21 cellular contexts compared by ENCODE assay signal in the genomic region with DNA sequence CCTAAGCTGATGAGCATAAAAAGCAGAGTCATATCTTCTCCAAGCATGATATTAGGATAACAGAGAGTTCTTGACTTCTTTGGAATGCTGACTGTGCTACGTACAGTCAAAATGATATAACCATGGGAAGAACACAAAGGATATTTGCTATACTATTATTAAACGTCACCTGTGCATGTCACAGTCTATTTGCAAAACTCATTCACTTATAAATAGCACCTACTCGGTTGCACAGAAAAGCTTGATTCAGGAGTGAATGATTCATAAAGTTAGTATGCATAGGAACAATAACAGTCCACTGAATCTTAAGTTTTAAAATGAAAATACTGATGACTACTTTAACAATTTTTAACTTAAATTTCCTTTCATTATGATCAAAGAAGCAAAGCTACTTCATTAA.
DNase-seq lines count a peak whose midpoint lies in the region; ATAC-seq, FAIRE-seq and TF ChIP-seq lines count a peak whose summit lies in the region.
"Had no signal": no experiment of that assay in that cellular context is flagged by ENCODE, and none has a peak within 500 bp of the region (broad histone marks: within the 10 kb centered on the region; RNA-seq: fewer than 3 reads in every experiment).

No MANE protein-coding gene starts in this region.

- no peak for ATAC-seq in IMR-90 (ENCODE audit: low read depth)
- ATAC-seq: GM23338, Panc1, T-helper 17 cell had no signal

- CTCF ChIA-PET in IMR-90 (lab: Yijun Ruan, JAX), result no interaction called here

- H3K23ac ChIP-seq in IMR-90 (ENCODE audit: low read depth, low read length), result no peak overlapping the region

- peaks cover 18% of the 10 kb centered on the region for H3K27me3 ChIP-seq in IMR-90 (ENCODE audit: control insufficient read depth, insufficient read depth, low read length)
- H3K27me3 ChIP-seq in astrocyte (ENCODE audit: insufficient read depth, low read length), result no peaks in the 10 kb centered on the region
- H3K27me3 ChIP-seq: BE2C had no signal

- intact Hi-C loops in IMR-90 (cut with micrococcal nuclease), result loop anchor here (5.0 to 10.0 kb wide), 3 partner anchors 307 to 477 kb away; no protein-coding TSS in a partner anchor

- no peak overlapping the region for H2AFZ ChIP-seq in IMR-90 (replicated peaks; ENCODE audit: low read length, poor library complexity)
- H2AFZ ChIP-seq in astrocyte (ENCODE audit: low read depth, low read length), result no peak overlapping the region
- H2AFZ ChIP-seq: GM23338 had no signal

- H3K4ac ChIP-seq in IMR-90 (ENCODE audit: low read depth, low read length), result no peak overlapping the region

- no peaks in the 10 kb centered on the region for H3K36me3 Mint-ChIP-seq in astrocyte (ENCODE audit: low read depth, unreplicated experiment)

- POLR2A ChIA-PET in IMR-90 (lab: Charles Lee; ENCODE audit: unreplicated experiment), result no interaction called here

- H3K9me3 Mint-ChIP-seq in astrocyte (ENCODE audit: unreplicated experiment), result peaks cover 10% of the 10 kb centered on the region

- H3K9me3 ChIP-seq in IMR-90 (ENCODE audit: control insufficient read depth, insufficient read depth, low read length) (no peaks in the 10 kb centered on the region), astrocyte (ENCODE audit: insufficient read depth, low read depth, low read length) (no peaks in the 10 kb centered on the region)
- H3K9me3 ChIP-seq: BE2C, SK-N-SH had no signal

- H2BK120ac ChIP-seq in IMR-90 (ENCODE audit: low read depth, low read length), result no peak overlapping the region

- TF ChIP-seq CTCF in IMR-90 (conservative IDR thresholded peaks at IDR 0.05; ENCODE audit: low read depth, low read length), result no peak
- TF ChIP-seq CTCF in astrocyte (IDR thresholded peaks at IDR 0.05; ENCODE audit: insufficient read depth, low read depth, low read length), result no peak

- in situ Hi-C loops in Caki2 (cut with HindIII; ENCODE audit: low pct_unique_long_range_greater_than_20kb, low sequenced_read_pairs), result no loop called here
- in situ Hi-C loops in IMR-90 (cut with MboI; ENCODE audit: low sequenced_read_pairs), result loop anchor here (10.0 kb wide), 1 partner anchor 463 kb away; no protein-coding TSS in a partner anchor

- dilution Hi-C loops in IMR-90 (cut with HindIII; ENCODE audit: low sequenced_read_pairs, unreplicated experiment), result no loop called here

- no peak overlapping the region for H3K18ac ChIP-seq in IMR-90 (ENCODE audit: low read depth, low read length)

- H3K14ac ChIP-seq in IMR-90 (replicated peaks; ENCODE audit: low read depth, low read length), result no peak overlapping the region

- WGBS in IMR-90 (ENCODE audit: extremely low coverage in 2 of 2, insufficient read length in 1 of 2), 2 experiments, result no CpG with 5 or more reads among the region's 3 CpGs

- H3K36me3 ChIP-seq in IMR-90 (ENCODE audit: control insufficient read depth, insufficient read depth, low read length) (no peaks in the 10 kb centered on the region), astrocyte (ENCODE audit: insufficient read depth, low read length) (no peaks in the 10 kb centered on the region)
- H3K36me3 ChIP-seq: BE2C had no signal

- H3K4me3 ChIP-seq in IMR-90 (ENCODE audit: insufficient read depth, low read depth, low read length) (no peak overlapping the region), astrocyte (ENCODE audit: insufficient read depth, low read depth, low read length) (no peak overlapping the region)
- H3K4me3 ChIP-seq: GM23338, K562 had no signal

- no peak overlapping the region for H2BK5ac ChIP-seq in IMR-90 (ENCODE audit: low read depth, low read length, poor library complexity, severe bottlenecking)

- no peaks in the 10 kb centered on the region for H3K9me1 ChIP-seq in IMR-90 (ENCODE audit: insufficient read depth, low read length)

- H2AK9ac ChIP-seq in IMR-90 (replicated peaks; ENCODE audit: low read depth, low read length, poor library complexity), result no peak overlapping the region

- H3K4me1 Mint-ChIP-seq in astrocyte (ENCODE audit: low read depth, unreplicated experiment), result no peaks in the 10 kb centered on the region
- H3K4me1 Mint-ChIP-seq: GM23338 had no signal

- H3K79me1 ChIP-seq in IMR-90 (ENCODE audit: low read depth in 1 of 2, low read length in 2 of 2), result no peaks in the 10 kb centered on the region

- H4K5ac ChIP-seq in IMR-90 (ENCODE audit: low read depth, low read length), result no peak overlapping the region

- H3K27ac ChIP-seq in IMR-90 (ENCODE audit: insufficient read depth, low read length), result no peak overlapping the region
- H3K27ac ChIP-seq in astrocyte (ENCODE audit: low read depth, low read length), result no peak overlapping the region

- H3K9ac ChIP-seq in IMR-90 (ENCODE audit: low read depth, low read length) (no peak overlapping the region), astrocyte (ENCODE audit: low read length) (no peak overlapping the region)
- H3K9ac ChIP-seq: SK-N-SH had no signal

- H2BK20ac ChIP-seq in IMR-90 (ENCODE audit: low read depth, low read length), result no peak overlapping the region

- H3K79me2 ChIP-seq in astrocyte (ENCODE audit: insufficient read depth, low read length), result no peaks in the 10 kb centered on the region

- no peak overlapping the region for H2AK5ac ChIP-seq in IMR-90 (ENCODE audit: low read depth, low read length)

- no peak overlapping the region for H4K91ac ChIP-seq in IMR-90 (ENCODE audit: insufficient read depth, low read depth, low read length)

- H4K8ac ChIP-seq in IMR-90 (ENCODE audit: low read depth in 2 of 2, low read length in 2 of 2), result no peak overlapping the region

- no peak overlapping the region for H3K56ac ChIP-seq in IMR-90 (ENCODE audit: extremely low read depth, insufficient read depth, low read length)

- H3K4me2 ChIP-seq in IMR-90 (ENCODE audit: low read depth, low read length), result no peak overlapping the region
- H3K4me2 ChIP-seq in astrocyte (ENCODE audit: low read length), result no peak overlapping the region
- H3K4me2 ChIP-seq: GM23338, SK-N-SH had no signal

- no TSS peak for BruUV-seq in IMR-90 (replicated peaks; lab: Mats Ljungman, UMichigan)

- FAIRE-seq in astrocyte (lab: Jason Lieb, UNC), result no peak
- FAIRE-seq: GM19239, K562 had no signal

- DNase-seq in Caki2 (ENCODE audit: low read depth) (peak; percentile 50), IMR-90 (peak; percentile 3), astrocyte (ENCODE audit: low read depth) (peak; percentile 40), myocyte (ENCODE audit: low read depth) (peak; percentile 35), NCI-H1694 treated with DMSO at 0.1 percent for 48 hours (lab: John Stamatoyannopoulos, UW) (no peak), AG08396 (ENCODE audit: low spot score) (no peak), NCI-H1417 treated with DMSO at 0.1 percent for 48 hours (lab: John Stamatoyannopoulos, UW) (no peak), HuH-7 (ENCODE audit: low spot score) (no peak)
- DNase-seq: CD8-positive, alpha-beta memory T cell; GDM1; NCI-H1048; NCI-H187; NCI-H526 treated with DMSO at 0.1 percent for 48 hours; Right ventricle myocardium superior; T-helper 17 cell had no signal

- H3K4me1 ChIP-seq in IMR-90 (ENCODE audit: control insufficient read depth, insufficient read depth, low read length) (no peaks in the 10 kb centered on the region), astrocyte (ENCODE audit: insufficient read depth, low read length) (peaks cover 4% of the 10 kb centered on the region)
- H3K4me1 ChIP-seq: BE2C had no signal

- no peak overlapping the region for H2BK15ac ChIP-seq in IMR-90 (ENCODE audit: low read depth, low read length)

- no peak overlapping the region for H3K27ac Mint-ChIP-seq in astrocyte (ENCODE audit: unreplicated experiment)
- H3K27ac Mint-ChIP-seq: CD8-positive, alpha-beta memory T cell; GM23338; T-helper 17 cell had no signal

- H3K27me3 Mint-ChIP-seq in astrocyte (ENCODE audit: low read depth, unreplicated experiment), result peaks cover 15% of the 10 kb centered on the region

- no peak overlapping the region for H3K4me3 Mint-ChIP-seq in astrocyte (ENCODE audit: unreplicated experiment)
- H3K4me3 Mint-ChIP-seq: CD8-positive, alpha-beta memory T cell; GM23338; T-helper 17 cell had no signal

- no peak for TF ChIP-seq POLR2A in IMR-90 (IDR thresholded peaks at IDR 0.05; ENCODE audit: low read depth, low read length)

- no peaks in the 10 kb centered on the region for H4K20me1 ChIP-seq in IMR-90 (ENCODE audit: insufficient read depth, low read length)
- no peaks in the 10 kb centered on the region for H4K20me1 ChIP-seq in astrocyte (ENCODE audit: insufficient read depth, low read length)

- no peak for TF ChIP-seq RAD21 in IMR-90 (IDR thresholded peaks at IDR 0.05; ENCODE audit: low read length)

TF ChIP-seq in IMR-90, 13 proteins besides CTCF, POLR2A, EP300 and RAD21:
- TF ChIP-seq BHLHE40 (IDR thresholded peaks at IDR 0.05; ENCODE audit: low read depth, low read length), result no peak
- no peak for TF ChIP-seq CEBPB (IDR thresholded peaks at IDR 0.05; ENCODE audit: low read depth, low read length)
- TF ChIP-seq, protein P1, sequence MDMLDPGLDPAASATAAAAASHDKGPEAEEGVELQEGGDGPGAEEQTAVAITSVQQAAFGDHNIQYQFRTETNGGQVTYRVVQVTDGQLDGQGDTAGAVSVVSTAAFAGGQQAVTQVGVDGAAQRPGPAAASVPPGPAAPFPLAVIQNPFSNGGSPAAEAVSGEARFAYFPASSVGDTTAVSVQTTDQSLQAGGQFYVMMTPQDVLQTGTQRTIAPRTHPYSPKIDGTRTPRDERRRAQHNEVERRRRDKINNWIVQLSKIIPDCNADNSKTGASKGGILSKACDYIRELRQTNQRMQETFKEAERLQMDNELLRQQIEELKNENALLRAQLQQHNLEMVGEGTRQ (IDR thresholded peaks at IDR 0.05; ENCODE audit: low read depth, low read length), result no peak

Comparison
In these comparisons a context has a peak if more than half of its experiments do, and no peak if none do; other contexts are left out.
1. DNase-seq: peak in Caki2 (single experiment), IMR-90 (single experiment), astrocyte (single experiment) and myocyte (single experiment); none in NCI-H1694 treated with DMSO at 0.1 percent for 48 hours (single experiment), AG08396 (single experiment), NCI-H1417 treated with DMSO at 0.1 percent for 48 hours (single experiment) and HuH-7 (single experiment).